1 cellular context compared by ENCODE assay signal in the genomic region with DNA sequence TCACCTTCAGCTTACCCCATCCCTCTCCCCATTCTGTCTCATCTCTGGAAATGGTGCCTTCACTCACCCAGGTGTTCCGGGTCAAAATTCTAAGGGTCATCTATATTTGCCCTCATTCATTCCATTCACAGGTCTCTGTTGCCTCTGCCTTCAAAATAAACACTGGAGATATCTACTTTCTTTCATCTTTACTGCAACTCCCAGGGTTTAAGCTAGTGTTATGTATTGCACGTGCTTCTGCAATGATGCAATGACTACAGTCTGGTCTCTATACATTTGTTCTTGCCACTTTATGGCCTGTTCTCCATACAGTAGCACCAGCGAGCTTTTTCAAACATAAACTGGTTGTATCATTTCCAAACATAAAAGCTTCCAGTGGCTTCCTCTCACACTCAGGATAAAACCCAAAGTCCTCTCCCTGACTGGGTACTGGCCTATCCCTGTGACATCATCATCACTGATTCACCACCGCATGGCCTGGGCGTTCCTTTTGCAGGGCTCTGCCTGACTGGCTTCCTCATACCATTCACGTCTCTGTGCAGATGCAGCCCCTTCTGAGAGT.
A peak's percentile ranks its signal among the peaks of the same experiment; 100 is the strongest.
TF ChIP-seq lines count a peak whose summit lies in the region.

No MANE protein-coding gene starts in this region.

TF ChIP-seq in HepG2, 621 proteins besides CTCF, POLR2A, EP300 and RAD21 (continued from another document and continues in another):
- TF ChIP-seq EEA1 (CRISPR knock-in tag; IDR thresholded peaks at IDR 0.05; ENCODE audit: borderline replicate concordance) (no peak), GTF3A (CRISPR knock-in tag; conservative IDR thresholded peaks at IDR 0.05) (no peak), U2AF1 (optimal IDR thresholded peaks at IDR 0.05; ENCODE audit: low read depth, low read length) (no peak), TERF1 (CRISPR knock-in tag; IDR thresholded peaks at IDR 0.05) (no peak), IRF9 (CRISPR knock-in tag; IDR thresholded peaks at IDR 0.05; ENCODE audit: borderline replicate concordance) (no peak), ZNF577 (CRISPR knock-in tag; IDR thresholded peaks at IDR 0.05; ENCODE audit: borderline replicate concordance, low read depth) (no peak), MYC (CRISPR knock-in tag; IDR thresholded peaks at IDR 0.05; ENCODE audit: borderline replicate concordance) (peak; percentile 69), ZKSCAN8 (CRISPR knock-in tag; IDR thresholded peaks at IDR 0.05; ENCODE audit: borderline replicate concordance) (no peak; the same call in 1 of the 2 replicates), IRF1 (CRISPR knock-in tag; IDR thresholded peaks at IDR 0.05; ENCODE audit: low read depth) (no peak), ZNF556 (CRISPR knock-in tag; IDR thresholded peaks at IDR 0.05; ENCODE audit: borderline replicate concordance) (peak; percentile 70; the same call in 1 of the 2 replicates), BCL3 (CRISPR knock-in tag; IDR thresholded peaks at IDR 0.05) (0 out of 2 replicates have a peak, but pooled peaks have one; percentile 45), ZNF552 (CRISPR knock-in tag; IDR thresholded peaks at IDR 0.05; ENCODE audit: borderline replicate concordance) (no peak), MXD4 (CRISPR knock-in tag; IDR thresholded peaks at IDR 0.05) (peak; percentile 75; the same call in 1 of the 2 replicates), TFE3 (CRISPR knock-in tag; IDR thresholded peaks at IDR 0.05) (peak; percentile 95), ZNF367 (CRISPR knock-in tag; IDR thresholded peaks at IDR 0.05; ENCODE audit: borderline replicate concordance) (0 out of 2 replicates have a peak, but pooled peaks have one; percentile 57), ZNF414 (CRISPR knock-in tag; IDR thresholded peaks at IDR 0.05) (peak; percentile 53; the same call in 1 of the 2 replicates), PHF5A (CRISPR knock-in tag; IDR thresholded peaks at IDR 0.05; ENCODE audit: low read depth, unreplicated experiment) (no peak), MLLT10 (CRISPR knock-in tag; IDR thresholded peaks at IDR 0.05) (no peak), MTF1 (CRISPR knock-in tag; IDR thresholded peaks at IDR 0.05) (no peak), SNAPC2 (CRISPR knock-in tag; IDR thresholded peaks at IDR 0.05) (peak; percentile 73; the same call in 1 of the 2 replicates), FOXO1 (CRISPR knock-in tag; IDR thresholded peaks at IDR 0.05) (peak; percentile 73; the same call in 1 of the 2 replicates), EHMT2 (IDR thresholded peaks at IDR 0.05; ENCODE audit: borderline replicate concordance, low read depth, low read length) (peak; percentile 82; the same call in 1 of the 2 replicates), SIN3A (IDR thresholded peaks at IDR 0.05; ENCODE audit: borderline replicate concordance, low read depth, low read length) (no peak)
- TF ChIP-seq, protein P1, sequence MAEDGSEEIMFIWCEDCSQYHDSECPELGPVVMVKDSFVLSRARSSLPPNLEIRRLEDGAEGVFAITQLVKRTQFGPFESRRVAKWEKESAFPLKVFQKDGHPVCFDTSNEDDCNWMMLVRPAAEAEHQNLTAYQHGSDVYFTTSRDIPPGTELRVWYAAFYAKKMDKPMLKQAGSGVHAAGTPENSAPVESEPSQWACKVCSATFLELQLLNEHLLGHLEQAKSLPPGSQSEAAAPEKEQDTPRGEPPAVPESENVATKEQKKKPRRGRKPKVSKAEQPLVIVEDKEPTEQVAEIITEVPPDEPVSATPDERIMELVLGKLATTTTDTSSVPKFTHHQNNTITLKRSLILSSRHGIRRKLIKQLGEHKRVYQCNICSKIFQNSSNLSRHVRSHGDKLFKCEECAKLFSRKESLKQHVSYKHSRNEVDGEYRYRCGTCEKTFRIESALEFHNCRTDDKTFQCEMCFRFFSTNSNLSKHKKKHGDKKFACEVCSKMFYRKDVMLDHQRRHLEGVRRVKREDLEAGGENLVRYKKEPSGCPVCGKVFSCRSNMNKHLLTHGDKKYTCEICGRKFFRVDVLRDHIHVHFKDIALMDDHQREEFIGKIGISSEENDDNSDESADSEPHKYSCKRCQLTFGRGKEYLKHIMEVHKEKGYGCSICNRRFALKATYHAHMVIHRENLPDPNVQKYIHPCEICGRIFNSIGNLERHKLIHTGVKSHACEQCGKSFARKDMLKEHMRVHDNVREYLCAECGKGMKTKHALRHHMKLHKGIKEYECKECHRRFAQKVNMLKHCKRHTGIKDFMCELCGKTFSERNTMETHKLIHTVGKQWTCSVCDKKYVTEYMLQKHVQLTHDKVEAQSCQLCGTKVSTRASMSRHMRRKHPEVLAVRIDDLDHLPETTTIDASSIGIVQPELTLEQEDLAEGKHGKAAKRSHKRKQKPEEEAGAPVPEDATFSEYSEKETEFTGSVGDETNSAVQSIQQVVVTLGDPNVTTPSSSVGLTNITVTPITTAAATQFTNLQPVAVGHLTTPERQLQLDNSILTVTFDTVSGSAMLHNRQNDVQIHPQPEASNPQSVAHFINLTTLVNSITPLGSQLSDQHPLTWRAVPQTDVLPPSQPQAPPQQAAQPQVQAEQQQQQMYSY (CRISPR knock-in tag; IDR thresholded peaks at IDR 0.05): no peak
- TF ChIP-seq, protein P2, sequence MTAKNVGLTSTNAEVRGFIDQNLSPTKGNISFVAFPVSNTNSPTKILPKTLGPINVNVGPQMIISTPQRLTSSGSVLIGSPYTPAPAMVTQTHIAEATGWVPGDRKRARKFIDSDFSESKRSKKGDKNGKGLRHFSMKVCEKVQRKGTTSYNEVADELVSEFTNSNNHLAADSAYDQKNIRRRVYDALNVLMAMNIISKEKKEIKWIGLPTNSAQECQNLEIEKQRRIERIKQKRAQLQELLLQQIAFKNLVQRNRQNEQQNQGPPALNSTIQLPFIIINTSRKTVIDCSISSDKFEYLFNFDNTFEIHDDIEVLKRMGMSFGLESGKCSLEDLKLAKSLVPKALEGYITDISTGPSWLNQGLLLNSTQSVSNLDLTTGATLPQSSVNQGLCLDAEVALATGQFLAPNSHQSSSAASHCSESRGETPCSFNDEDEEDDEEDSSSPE (CRISPR knock-in tag; IDR thresholded peaks at IDR 0.05): peak; percentile 58; the same call in 1 of the 2 replicates
- TF ChIP-seq, protein P3, sequence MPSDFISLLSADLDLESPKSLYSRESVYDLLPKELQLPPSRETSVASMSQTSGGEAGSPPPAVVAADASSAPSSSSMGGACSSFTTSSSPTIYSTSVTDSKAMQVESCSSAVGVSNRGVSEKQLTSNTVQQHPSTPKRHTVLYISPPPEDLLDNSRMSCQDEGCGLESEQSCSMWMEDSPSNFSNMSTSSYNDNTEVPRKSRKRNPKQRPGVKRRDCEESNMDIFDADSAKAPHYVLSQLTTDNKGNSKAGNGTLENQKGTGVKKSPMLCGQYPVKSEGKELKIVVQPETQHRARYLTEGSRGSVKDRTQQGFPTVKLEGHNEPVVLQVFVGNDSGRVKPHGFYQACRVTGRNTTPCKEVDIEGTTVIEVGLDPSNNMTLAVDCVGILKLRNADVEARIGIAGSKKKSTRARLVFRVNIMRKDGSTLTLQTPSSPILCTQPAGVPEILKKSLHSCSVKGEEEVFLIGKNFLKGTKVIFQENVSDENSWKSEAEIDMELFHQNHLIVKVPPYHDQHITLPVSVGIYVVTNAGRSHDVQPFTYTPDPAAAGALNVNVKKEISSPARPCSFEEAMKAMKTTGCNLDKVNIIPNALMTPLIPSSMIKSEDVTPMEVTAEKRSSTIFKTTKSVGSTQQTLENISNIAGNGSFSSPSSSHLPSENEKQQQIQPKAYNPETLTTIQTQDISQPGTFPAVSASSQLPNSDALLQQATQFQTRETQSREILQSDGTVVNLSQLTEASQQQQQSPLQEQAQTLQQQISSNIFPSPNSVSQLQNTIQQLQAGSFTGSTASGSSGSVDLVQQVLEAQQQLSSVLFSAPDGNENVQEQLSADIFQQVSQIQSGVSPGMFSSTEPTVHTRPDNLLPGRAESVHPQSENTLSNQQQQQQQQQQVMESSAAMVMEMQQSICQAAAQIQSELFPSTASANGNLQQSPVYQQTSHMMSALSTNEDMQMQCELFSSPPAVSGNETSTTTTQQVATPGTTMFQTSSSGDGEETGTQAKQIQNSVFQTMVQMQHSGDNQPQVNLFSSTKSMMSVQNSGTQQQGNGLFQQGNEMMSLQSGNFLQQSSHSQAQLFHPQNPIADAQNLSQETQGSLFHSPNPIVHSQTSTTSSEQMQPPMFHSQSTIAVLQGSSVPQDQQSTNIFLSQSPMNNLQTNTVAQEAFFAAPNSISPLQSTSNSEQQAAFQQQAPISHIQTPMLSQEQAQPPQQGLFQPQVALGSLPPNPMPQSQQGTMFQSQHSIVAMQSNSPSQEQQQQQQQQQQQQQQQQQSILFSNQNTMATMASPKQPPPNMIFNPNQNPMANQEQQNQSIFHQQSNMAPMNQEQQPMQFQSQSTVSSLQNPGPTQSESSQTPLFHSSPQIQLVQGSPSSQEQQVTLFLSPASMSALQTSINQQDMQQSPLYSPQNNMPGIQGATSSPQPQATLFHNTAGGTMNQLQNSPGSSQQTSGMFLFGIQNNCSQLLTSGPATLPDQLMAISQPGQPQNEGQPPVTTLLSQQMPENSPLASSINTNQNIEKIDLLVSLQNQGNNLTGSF (CRISPR knock-in tag; IDR thresholded peaks at IDR 0.05): no peak
- TF ChIP-seq, protein P4, sequence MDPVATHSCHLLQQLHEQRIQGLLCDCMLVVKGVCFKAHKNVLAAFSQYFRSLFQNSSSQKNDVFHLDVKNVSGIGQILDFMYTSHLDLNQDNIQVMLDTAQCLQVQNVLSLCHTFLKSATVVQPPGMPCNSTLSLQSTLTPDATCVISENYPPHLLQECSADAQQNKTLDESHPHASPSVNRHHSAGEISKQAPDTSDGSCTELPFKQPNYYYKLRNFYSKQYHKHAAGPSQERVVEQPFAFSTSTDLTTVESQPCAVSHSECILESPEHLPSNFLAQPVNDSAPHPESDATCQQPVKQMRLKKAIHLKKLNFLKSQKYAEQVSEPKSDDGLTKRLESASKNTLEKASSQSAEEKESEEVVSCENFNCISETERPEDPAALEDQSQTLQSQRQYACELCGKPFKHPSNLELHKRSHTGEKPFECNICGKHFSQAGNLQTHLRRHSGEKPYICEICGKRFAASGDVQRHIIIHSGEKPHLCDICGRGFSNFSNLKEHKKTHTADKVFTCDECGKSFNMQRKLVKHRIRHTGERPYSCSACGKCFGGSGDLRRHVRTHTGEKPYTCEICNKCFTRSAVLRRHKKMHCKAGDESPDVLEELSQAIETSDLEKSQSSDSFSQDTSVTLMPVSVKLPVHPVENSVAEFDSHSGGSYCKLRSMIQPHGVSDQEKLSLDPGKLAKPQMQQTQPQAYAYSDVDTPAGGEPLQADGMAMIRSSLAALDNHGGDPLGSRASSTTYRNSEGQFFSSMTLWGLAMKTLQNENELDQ (CRISPR knock-in tag; IDR thresholded peaks at IDR 0.05; ENCODE audit: borderline replicate concordance): no peak
- TF ChIP-seq, protein P5, sequence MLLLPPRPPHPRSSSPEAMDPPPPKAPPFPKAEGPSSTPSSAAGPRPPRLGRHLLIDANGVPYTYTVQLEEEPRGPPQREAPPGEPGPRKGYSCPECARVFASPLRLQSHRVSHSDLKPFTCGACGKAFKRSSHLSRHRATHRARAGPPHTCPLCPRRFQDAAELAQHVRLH (CRISPR knock-in tag; IDR thresholded peaks at IDR 0.05; ENCODE audit: borderline replicate concordance, low read depth): 0 out of 2 replicates have a peak, but pooled peaks have one; percentile 38
